1 cellular context compared by ENCODE assay signal in the genomic region with DNA sequence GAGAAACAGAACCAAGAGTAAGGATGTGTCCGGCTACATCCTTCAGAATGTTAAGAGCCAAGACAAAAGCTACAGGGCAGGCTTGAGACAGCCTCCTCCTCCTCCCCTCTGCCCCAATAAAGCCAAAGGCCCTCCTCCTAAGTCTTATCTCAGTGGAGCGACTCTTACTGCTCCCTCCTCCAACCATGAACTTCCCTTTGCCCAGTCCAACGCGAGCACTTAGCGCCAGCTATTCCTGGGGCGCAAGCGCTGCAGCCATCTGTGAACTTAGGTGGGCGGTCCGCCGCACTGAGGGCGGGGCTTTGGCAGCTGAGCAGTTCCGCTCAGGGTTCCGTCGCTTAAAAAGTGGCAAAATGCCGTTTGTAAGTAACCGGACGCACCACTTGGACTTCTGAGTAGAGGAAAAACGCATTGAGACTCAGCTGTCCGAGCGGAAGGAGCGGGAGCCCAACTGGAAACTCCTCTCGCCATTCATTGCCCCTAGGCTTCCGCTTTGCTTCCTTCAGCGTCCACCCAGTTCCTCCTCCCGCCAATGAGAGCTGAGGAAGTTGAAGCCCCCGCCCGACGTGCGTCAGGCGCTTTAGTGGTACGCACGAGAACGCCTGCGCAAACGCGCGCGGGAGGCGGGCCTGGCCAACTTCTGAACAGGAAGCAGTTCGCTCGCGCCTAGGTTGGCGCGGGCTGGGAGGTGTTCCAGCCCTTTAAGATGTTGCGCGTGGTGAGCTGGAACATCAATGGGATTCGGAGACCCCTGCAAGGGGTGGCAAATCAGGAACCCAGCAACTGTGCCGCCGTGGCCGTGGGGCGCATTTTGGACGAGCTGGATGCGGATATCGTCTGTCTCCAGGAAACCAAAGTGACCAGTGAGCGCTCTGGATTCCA.
TF ChIP-seq lines count a peak whose summit lies in the region.

A gene with protein sequence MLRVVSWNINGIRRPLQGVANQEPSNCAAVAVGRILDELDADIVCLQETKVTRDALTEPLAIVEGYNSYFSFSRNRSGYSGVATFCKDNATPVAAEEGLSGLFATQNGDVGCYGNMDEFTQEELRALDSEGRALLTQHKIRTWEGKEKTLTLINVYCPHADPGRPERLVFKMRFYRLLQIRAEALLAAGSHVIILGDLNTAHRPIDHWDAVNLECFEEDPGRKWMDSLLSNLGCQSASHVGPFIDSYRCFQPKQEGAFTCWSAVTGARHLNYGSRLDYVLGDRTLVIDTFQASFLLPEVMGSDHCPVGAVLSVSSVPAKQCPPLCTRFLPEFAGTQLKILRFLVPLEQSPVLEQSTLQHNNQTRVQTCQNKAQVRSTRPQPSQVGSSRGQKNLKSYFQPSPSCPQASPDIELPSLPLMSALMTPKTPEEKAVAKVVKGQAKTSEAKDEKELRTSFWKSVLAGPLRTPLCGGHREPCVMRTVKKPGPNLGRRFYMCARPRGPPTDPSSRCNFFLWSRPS (plus strand): TSS at position 647 of the 882 bp plus-strand sequence. CDS start 60 bp downstream, at position 707.

TF ChIP-seq in HepG2, 621 proteins besides CTCF, POLR2A, EP300 and RAD21 (continued from another document and continues in another):
- TF ChIP-seq, protein P1, sequence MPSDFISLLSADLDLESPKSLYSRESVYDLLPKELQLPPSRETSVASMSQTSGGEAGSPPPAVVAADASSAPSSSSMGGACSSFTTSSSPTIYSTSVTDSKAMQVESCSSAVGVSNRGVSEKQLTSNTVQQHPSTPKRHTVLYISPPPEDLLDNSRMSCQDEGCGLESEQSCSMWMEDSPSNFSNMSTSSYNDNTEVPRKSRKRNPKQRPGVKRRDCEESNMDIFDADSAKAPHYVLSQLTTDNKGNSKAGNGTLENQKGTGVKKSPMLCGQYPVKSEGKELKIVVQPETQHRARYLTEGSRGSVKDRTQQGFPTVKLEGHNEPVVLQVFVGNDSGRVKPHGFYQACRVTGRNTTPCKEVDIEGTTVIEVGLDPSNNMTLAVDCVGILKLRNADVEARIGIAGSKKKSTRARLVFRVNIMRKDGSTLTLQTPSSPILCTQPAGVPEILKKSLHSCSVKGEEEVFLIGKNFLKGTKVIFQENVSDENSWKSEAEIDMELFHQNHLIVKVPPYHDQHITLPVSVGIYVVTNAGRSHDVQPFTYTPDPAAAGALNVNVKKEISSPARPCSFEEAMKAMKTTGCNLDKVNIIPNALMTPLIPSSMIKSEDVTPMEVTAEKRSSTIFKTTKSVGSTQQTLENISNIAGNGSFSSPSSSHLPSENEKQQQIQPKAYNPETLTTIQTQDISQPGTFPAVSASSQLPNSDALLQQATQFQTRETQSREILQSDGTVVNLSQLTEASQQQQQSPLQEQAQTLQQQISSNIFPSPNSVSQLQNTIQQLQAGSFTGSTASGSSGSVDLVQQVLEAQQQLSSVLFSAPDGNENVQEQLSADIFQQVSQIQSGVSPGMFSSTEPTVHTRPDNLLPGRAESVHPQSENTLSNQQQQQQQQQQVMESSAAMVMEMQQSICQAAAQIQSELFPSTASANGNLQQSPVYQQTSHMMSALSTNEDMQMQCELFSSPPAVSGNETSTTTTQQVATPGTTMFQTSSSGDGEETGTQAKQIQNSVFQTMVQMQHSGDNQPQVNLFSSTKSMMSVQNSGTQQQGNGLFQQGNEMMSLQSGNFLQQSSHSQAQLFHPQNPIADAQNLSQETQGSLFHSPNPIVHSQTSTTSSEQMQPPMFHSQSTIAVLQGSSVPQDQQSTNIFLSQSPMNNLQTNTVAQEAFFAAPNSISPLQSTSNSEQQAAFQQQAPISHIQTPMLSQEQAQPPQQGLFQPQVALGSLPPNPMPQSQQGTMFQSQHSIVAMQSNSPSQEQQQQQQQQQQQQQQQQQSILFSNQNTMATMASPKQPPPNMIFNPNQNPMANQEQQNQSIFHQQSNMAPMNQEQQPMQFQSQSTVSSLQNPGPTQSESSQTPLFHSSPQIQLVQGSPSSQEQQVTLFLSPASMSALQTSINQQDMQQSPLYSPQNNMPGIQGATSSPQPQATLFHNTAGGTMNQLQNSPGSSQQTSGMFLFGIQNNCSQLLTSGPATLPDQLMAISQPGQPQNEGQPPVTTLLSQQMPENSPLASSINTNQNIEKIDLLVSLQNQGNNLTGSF (CRISPR knock-in tag; IDR thresholded peaks at IDR 0.05), result no peak
- no peak for TF ChIP-seq EEA1 (CRISPR knock-in tag; IDR thresholded peaks at IDR 0.05; ENCODE audit: borderline replicate concordance)
- no peak for TF ChIP-seq DNMT3B (CRISPR knock-in tag; conservative IDR thresholded peaks at IDR 0.05)
- no peak for TF ChIP-seq ZBTB1 (CRISPR knock-in tag; IDR thresholded peaks at IDR 0.05; ENCODE audit: borderline replicate concordance)
- TF ChIP-seq ZNF510 (CRISPR knock-in tag; IDR thresholded peaks at IDR 0.05; ENCODE audit: low read depth), result no peak
- no peak for TF ChIP-seq MXD4 (CRISPR knock-in tag; IDR thresholded peaks at IDR 0.05)
- TF ChIP-seq, protein P2, sequence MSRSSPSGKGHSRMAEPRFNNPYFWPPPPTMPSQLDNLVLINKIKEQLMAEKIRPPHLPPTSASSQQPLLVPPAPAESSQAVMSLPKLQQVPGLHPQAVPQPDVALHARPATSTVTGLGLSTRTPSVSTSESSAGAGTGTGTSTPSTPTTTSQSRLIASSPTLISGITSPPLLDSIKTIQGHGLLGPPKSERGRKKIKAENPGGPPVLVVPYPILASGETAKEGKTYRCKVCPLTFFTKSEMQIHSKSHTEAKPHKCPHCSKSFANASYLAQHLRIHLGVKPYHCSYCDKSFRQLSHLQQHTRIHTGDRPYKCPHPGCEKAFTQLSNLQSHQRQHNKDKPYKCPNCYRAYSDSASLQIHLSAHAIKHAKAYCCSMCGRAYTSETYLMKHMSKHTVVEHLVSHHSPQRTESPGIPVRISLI (CRISPR knock-in tag; IDR thresholded peaks at IDR 0.05; ENCODE audit: borderline replicate concordance), result no peak
- TF ChIP-seq REXO4 (CRISPR knock-in tag; IDR thresholded peaks at IDR 0.05; ENCODE audit: borderline replicate concordance), result no peak
- TF ChIP-seq, protein P3, sequence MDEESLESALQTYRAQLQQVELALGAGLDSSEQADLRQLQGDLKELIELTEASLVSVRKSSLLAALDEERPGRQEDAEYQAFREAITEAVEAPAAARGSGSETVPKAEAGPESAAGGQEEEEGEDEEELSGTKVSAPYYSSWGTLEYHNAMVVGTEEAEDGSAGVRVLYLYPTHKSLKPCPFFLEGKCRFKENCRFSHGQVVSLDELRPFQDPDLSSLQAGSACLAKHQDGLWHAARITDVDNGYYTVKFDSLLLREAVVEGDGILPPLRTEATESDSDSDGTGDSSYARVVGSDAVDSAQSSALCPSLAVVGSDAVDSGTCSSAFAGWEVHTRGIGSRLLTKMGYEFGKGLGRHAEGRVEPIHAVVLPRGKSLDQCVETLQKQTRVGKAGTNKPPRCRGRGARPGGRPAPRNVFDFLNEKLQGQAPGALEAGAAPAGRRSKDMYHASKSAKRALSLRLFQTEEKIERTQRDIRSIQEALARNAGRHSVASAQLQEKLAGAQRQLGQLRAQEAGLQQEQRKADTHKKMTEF (CRISPR knock-in tag; IDR thresholded peaks at IDR 0.05), result no peak
- no peak for TF ChIP-seq ZNF619 (CRISPR knock-in tag; IDR thresholded peaks at IDR 0.05)
- TF ChIP-seq ZNF296 (CRISPR knock-in tag; conservative IDR thresholded peaks at IDR 0.05), result no peak
- no peak for TF ChIP-seq HCFC1 (IDR thresholded peaks at IDR 0.05; ENCODE audit: low read depth, low read length)
- TF ChIP-seq SMAD1 (CRISPR knock-in tag; IDR thresholded peaks at IDR 0.05; ENCODE audit: borderline replicate concordance, low read depth), result no peak
- TF ChIP-seq, protein P4, sequence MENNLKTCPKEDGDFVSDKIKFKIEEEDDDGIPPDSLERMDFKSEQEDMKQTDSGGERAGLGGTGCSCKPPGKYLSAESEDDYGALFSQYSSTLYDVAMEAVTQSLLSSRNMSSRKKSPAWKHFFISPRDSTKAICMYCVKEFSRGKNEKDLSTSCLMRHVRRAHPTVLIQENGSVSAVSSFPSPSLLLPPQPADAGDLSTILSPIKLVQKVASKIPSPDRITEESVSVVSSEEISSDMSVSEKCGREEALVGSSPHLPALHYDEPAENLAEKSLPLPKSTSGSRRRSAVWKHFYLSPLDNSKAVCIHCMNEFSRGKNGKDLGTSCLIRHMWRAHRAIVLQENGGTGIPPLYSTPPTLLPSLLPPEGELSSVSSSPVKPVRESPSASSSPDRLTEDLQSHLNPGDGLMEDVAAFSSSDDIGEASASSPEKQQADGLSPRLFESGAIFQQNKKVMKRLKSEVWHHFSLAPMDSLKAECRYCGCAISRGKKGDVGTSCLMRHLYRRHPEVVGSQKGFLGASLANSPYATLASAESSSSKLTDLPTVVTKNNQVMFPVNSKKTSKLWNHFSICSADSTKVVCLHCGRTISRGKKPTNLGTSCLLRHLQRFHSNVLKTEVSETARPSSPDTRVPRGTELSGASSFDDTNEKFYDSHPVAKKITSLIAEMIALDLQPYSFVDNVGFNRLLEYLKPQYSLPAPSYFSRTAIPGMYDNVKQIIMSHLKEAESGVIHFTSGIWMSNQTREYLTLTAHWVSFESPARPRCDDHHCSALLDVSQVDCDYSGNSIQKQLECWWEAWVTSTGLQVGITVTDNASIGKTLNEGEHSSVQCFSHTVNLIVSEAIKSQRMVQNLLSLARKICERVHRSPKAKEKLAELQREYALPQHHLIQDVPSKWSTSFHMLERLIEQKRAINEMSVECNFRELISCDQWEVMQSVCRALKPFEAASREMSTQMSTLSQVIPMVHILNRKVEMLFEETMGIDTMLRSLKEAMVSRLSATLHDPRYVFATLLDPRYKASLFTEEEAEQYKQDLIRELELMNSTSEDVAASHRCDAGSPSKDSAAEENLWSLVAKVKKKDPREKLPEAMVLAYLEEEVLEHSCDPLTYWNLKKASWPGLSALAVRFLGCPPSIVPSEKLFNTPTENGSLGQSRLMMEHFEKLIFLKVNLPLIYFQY (CRISPR knock-in tag; IDR thresholded peaks at IDR 0.05; ENCODE audit: borderline replicate concordance), result no peak
- TF ChIP-seq ZFP62 (CRISPR knock-in tag; IDR thresholded peaks at IDR 0.05), result no peak
- no peak for TF ChIP-seq SP1 (IDR thresholded peaks at IDR 0.05)
- TF ChIP-seq SP1 (CRISPR knock-in tag; IDR thresholded peaks at IDR 0.05), result no peak
- TF ChIP-seq, protein P5, sequence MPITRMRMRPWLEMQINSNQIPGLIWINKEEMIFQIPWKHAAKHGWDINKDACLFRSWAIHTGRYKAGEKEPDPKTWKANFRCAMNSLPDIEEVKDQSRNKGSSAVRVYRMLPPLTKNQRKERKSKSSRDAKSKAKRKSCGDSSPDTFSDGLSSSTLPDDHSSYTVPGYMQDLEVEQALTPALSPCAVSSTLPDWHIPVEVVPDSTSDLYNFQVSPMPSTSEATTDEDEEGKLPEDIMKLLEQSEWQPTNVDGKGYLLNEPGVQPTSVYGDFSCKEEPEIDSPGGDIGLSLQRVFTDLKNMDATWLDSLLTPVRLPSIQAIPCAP (CRISPR knock-in tag; IDR thresholded peaks at IDR 0.05; ENCODE audit: low read depth), result no peak
- TF ChIP-seq ZNF530 (CRISPR knock-in tag; IDR thresholded peaks at IDR 0.05; ENCODE audit: low read depth), result no peak
- TF ChIP-seq, protein P6, sequence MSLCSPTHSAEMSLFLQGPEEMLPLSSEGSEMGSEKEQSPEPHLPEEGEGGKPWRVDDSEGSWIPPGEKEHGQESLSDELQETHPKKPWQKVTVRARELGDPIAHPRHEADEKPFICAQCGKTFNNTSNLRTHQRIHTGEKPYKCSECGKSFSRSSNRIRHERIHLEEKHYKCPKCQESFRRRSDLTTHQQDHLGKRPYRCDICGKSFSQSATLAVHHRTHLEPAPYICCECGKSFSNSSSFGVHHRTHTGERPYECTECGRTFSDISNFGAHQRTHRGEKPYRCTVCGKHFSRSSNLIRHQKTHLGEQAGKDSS (CRISPR knock-in tag; IDR thresholded peaks at IDR 0.05; ENCODE audit: borderline replicate concordance, low read depth), result no peak
- TF ChIP-seq MAFG (CRISPR knock-in tag; IDR thresholded peaks at IDR 0.05), result no peak
- no peak for TF ChIP-seq MLLT10 (CRISPR knock-in tag; IDR thresholded peaks at IDR 0.05)
- TF ChIP-seq, protein P7, sequence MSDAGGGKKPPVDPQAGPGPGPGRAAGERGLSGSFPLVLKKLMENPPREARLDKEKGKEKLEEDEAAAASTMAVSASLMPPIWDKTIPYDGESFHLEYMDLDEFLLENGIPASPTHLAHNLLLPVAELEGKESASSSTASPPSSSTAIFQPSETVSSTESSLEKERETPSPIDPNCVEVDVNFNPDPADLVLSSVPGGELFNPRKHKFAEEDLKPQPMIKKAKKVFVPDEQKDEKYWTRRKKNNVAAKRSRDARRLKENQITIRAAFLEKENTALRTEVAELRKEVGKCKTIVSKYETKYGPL (CRISPR knock-in tag; IDR thresholded peaks at IDR 0.05), result no peak
- TF ChIP-seq, protein P8, sequence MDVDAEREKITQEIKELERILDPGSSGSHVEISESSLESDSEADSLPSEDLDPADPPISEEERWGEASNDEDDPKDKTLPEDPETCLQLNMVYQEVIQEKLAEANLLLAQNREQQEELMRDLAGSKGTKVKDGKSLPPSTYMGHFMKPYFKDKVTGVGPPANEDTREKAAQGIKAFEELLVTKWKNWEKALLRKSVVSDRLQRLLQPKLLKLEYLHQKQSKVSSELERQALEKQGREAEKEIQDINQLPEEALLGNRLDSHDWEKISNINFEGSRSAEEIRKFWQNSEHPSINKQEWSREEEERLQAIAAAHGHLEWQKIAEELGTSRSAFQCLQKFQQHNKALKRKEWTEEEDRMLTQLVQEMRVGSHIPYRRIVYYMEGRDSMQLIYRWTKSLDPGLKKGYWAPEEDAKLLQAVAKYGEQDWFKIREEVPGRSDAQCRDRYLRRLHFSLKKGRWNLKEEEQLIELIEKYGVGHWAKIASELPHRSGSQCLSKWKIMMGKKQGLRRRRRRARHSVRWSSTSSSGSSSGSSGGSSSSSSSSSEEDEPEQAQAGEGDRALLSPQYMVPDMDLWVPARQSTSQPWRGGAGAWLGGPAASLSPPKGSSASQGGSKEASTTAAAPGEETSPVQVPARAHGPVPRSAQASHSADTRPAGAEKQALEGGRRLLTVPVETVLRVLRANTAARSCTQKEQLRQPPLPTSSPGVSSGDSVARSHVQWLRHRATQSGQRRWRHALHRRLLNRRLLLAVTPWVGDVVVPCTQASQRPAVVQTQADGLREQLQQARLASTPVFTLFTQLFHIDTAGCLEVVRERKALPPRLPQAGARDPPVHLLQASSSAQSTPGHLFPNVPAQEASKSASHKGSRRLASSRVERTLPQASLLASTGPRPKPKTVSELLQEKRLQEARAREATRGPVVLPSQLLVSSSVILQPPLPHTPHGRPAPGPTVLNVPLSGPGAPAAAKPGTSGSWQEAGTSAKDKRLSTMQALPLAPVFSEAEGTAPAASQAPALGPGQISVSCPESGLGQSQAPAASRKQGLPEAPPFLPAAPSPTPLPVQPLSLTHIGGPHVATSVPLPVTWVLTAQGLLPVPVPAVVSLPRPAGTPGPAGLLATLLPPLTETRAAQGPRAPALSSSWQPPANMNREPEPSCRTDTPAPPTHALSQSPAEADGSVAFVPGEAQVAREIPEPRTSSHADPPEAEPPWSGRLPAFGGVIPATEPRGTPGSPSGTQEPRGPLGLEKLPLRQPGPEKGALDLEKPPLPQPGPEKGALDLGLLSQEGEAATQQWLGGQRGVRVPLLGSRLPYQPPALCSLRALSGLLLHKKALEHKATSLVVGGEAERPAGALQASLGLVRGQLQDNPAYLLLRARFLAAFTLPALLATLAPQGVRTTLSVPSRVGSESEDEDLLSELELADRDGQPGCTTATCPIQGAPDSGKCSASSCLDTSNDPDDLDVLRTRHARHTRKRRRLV (CRISPR knock-in tag; IDR thresholded peaks at IDR 0.05), result no peak
- TF ChIP-seq ZSCAN12 (CRISPR knock-in tag; IDR thresholded peaks at IDR 0.05), result no peak
